ENCODE assay signal across 8 cellular contexts in genomic region chr9:35748858-35749514, GRCh38. TPM values are rescaled to one million over a fixed set of nuclear protein-coding genes. Genes with fewer than 3 reads are reported as not detected.
DNase-seq lines count a peak whose midpoint lies in the region; ATAC-seq and TF ChIP-seq lines count a peak whose summit lies in the region.

TSS of gene GBA2 (minus strand) at chr9:35749228. CDS start at chr9:35748704, 524 bp downstream.
TSS of gene RGP1 (plus strand) at chr9:35749287. CDS start at chr9:35749756, 469 bp downstream.

- TF ChIP-seq CTCF in upper lobe of left lung (IDR thresholded peaks at IDR 0.05) = peak in 2 of 6 experiments; percentile 13 to 33

- ATAC-seq in GM21825 (IDR thresholded peaks at IDR 0.05; ENCODE audit: unreplicated experiment) (peak; percentile 73), upper lobe of left lung (ENCODE audit: low FRiP score in 2 of 2) (peak; percentile 91 to 96)
- ATAC-seq in activated naive CD4-positive, alpha-beta T cell treated with anti-CD3 and anti-CD28 coated beads, Interleukin-2, amount 50 U/mL, for 72 hours = peak; percentile 85 to 90

- peak within 1 kb of the TSS; percentile 93 for H3K18ac ChIP-seq in neuronal stem cell (ENCODE audit: low read length)

- H3K36me3 ChIP-seq in KOPT-K1 (ENCODE audit: insufficient read depth, low read length) (peaks cover 22% of the 10 kb centered on the region), neuronal stem cell (replicated peaks in 1 of 2; ENCODE audit: control insufficient read depth in 2 of 2, insufficient read depth in 2 of 2, low read length in 2 of 2) (peaks cover 42 to 70% of the 10 kb centered on the region in 2 donors), upper lobe of left lung (peaks cover 21 to 48% (median 41%) of the 10 kb centered on the region in 4 donors)

- no peaks in the 10 kb centered on the region for H3K9me3 Mint-ChIP-seq in activated naive CD4-positive, alpha-beta T cell treated with anti-CD3 and anti-CD28 coated beads, Interleukin-2, amount 50 U/mL, for 72 hours

- peak within 1 kb of the TSS; percentile 95 for H3K9ac ChIP-seq in neuronal stem cell (ENCODE audit: low read depth, low read length, poor library complexity)

- no peak within 1 kb of the TSS for H3K14ac ChIP-seq in neuronal stem cell (ENCODE audit: low read length)

- TF ChIP-seq EP300 in upper lobe of left lung (IDR thresholded peaks at IDR 0.05) = peak in 1 of 4 donors; percentile 36

- H3K9me3 ChIP-seq in KOPT-K1 (ENCODE audit: insufficient read depth, low read length, poor library complexity, severe bottlenecking) (no peaks in the 10 kb centered on the region), neuronal stem cell (replicated peaks in 1 of 2; ENCODE audit: control insufficient read depth in 2 of 2, insufficient read depth in 1 of 2, low read depth in 1 of 2, low read length in 2 of 2) (no peaks in the 10 kb centered on the region), upper lobe of left lung (no peaks in the 10 kb centered on the region)

- no peak within 1 kb of the TSS for H4K91ac ChIP-seq in neuronal stem cell (ENCODE audit: low read depth, low read length, poor library complexity)

- TF ChIP-seq POLR2A in upper lobe of left lung (IDR thresholded peaks at IDR 0.05) = peak in 3 of 4 donors; percentile 47 to 81 (median 81)

- peaks cover 5% of the 10 kb centered on the region for H3K79me1 ChIP-seq in neuronal stem cell (ENCODE audit: low read depth, low read length)

- WGBS in neuronal stem cell (ENCODE audit: extremely low coverage in 2 of 2, insufficient read length in 2 of 2, insufficient replicate concordance in 1 of 2), 2 donors = no CpG with 5 or more reads among the region's 69 CpGs
- 0% methylated on average over 10 of the region's 69 CpGs; no CpG with 5 or more reads in 1 of the 2 donors for WGBS in upper lobe of left lung, 2 donors

- H3K27ac ChIP-seq in KOPT-K1 (ENCODE audit: low read depth, low read length, poor library complexity, severe bottlenecking) (peak within 1 kb of the TSS; percentile 59), neuronal stem cell (replicated peaks; ENCODE audit: low read length) (peak within 1 kb of the TSS; percentile 42), upper lobe of left lung (peak within 1 kb of the TSS; percentile 90 to 97 (median 94))

- peak within 1 kb of the TSS; percentile 85 to 87 for H3K27ac Mint-ChIP-seq in activated naive CD4-positive, alpha-beta T cell treated with anti-CD3 and anti-CD28 coated beads, Interleukin-2, amount 50 U/mL, for 72 hours

- peaks cover 12 to 23% of the 10 kb centered on the region in 2 donors for H3K36me3 Mint-ChIP-seq in activated naive CD4-positive, alpha-beta T cell treated with anti-CD3 and anti-CD28 coated beads, Interleukin-2, amount 50 U/mL, for 72 hours

- H2BK12ac ChIP-seq in neuronal stem cell (ENCODE audit: low read length) = no peak within 1 kb of the TSS

- peak within 1 kb of the TSS; percentile 87 to 96 for H3K4me3 ChIP-seq in neuronal stem cell (ENCODE audit: low read length in 2 of 2)
- H3K4me3 ChIP-seq in upper lobe of left lung = peak within 1 kb of the TSS; percentile 76 to 90 (median 88)

- peak within 1 kb of the TSS; percentile 93 for H3K4me2 ChIP-seq in neuronal stem cell (ENCODE audit: insufficient read depth, low read length, poor library complexity, severe bottlenecking)

- peak within 1 kb of the TSS; percentile 45 for H2BK15ac ChIP-seq in neuronal stem cell (ENCODE audit: low read length)

- H2BK5ac ChIP-seq in neuronal stem cell (ENCODE audit: low read length) = peak within 1 kb of the TSS; percentile 58

- no peak within 1 kb of the TSS for H4K8ac ChIP-seq in neuronal stem cell (ENCODE audit: low read depth, low read length)

- no peak within 1 kb of the TSS for H2BK120ac ChIP-seq in neuronal stem cell (ENCODE audit: low read depth, low read length)

- DNase-seq in EL (peak; percentile 74), SK-N-DZ (ENCODE audit: low spot score) (peak; percentile 66), globus pallidus (ENCODE audit: low spot score) (peak; percentile 77), neuronal stem cell (ENCODE audit: low spot score) (peak; percentile 67), upper lobe of left lung (peak; percentile 87 to 96)
- DNase-seq in activated naive CD4-positive, alpha-beta T cell treated with anti-CD3 and anti-CD28 coated beads, Interleukin-2, amount 50 U/mL, for 72 hours (ENCODE audit: low spot score in 2 of 2) = peak; percentile 78 to 80

- peak within 1 kb of the TSS; percentile 52 for H3K23ac ChIP-seq in neuronal stem cell (ENCODE audit: low read depth, low read length, poor library complexity)

- peak within 1 kb of the TSS; percentile 96 for H2AFZ ChIP-seq in neuronal stem cell (ENCODE audit: low read length)

- H3K27me3 ChIP-seq in neuronal stem cell (ENCODE audit: control insufficient read depth in 3 of 3, insufficient read depth in 3 of 3, low read depth in 1 of 3, low read length in 3 of 3) (no peaks in the 10 kb centered on the region), upper lobe of left lung (no peaks in the 10 kb centered on the region)

- H3K4ac ChIP-seq in neuronal stem cell (ENCODE audit: low read length) = no peak within 1 kb of the TSS

- H2AK5ac ChIP-seq in neuronal stem cell (ENCODE audit: low read depth, low read length) = peak within 1 kb of the TSS; percentile 76

- H3K4me1 ChIP-seq in neuronal stem cell (ENCODE audit: control insufficient read depth in 2 of 2, insufficient read depth in 1 of 2, low read depth in 1 of 2, low read length in 2 of 2) (peaks cover 19 to 23% of the 10 kb centered on the region in 2 donors), upper lobe of left lung (peaks cover 32 to 60% (median 42%) of the 10 kb centered on the region in 4 donors)

RNA-seq across cellular contexts. Expression of gene GBA2, which starts in this region (rescaled TPM):
- 53.5 and 62.8 TPM in 2 replicates for polyA plus RNA-seq in SK-N-DZ (2014; cell fraction: cytosol; rRNA removed)
- 357 and 473 TPM in 2 replicates for polyA plus RNA-seq in SK-N-DZ (2014; cell fraction: nucleus; rRNA removed)
- total RNA-seq in activated naive CD4-positive, alpha-beta T cell treated with anti-CD3 and anti-CD28 coated beads, Interleukin-2, amount 50 U/mL, for 72 hours = 10 to 100 TPM; 23.4 to 57.6 TPM
- 52.1 TPM for polyA plus RNA-seq in neuronal stem cell (2013, experiment 1 of 2)
- 51.9 TPM for polyA plus RNA-seq in neuronal stem cell (2013, experiment 2 of 2)
- total RNA-seq in upper lobe of left lung = 100 to 1,000 TPM in 1 of 6 donors, 10 to 100 TPM in 5; 60.4 to 189 (median 77.0) TPM

RNA-seq across cellular contexts. Expression of gene RGP1, which starts in this region (rescaled TPM):
- 11.0 and 12.5 TPM in 2 replicates for polyA plus RNA-seq in SK-N-DZ (2014; cell fraction: cytosol; rRNA removed)
- polyA plus RNA-seq in SK-N-DZ (2014; cell fraction: nucleus; rRNA removed) = 14.0 and 18.3 TPM in 2 replicates
- total RNA-seq in activated naive CD4-positive, alpha-beta T cell treated with anti-CD3 and anti-CD28 coated beads, Interleukin-2, amount 50 U/mL, for 72 hours = 10 to 100 TPM; 18.4 to 35.1 TPM
- polyA plus RNA-seq in neuronal stem cell (2013, experiment 1 of 2) = 12.1 TPM
- 12.7 TPM for polyA plus RNA-seq in neuronal stem cell (2013, experiment 2 of 2)
- total RNA-seq in upper lobe of left lung = 10 to 100 TPM; 20.1 to 34.4 (median 23.5) TPM

Comparison
In these comparisons a context has a peak if more than half of its experiments do, and no peak if none do; other contexts are left out.
1. Peak in every context shown above with its lines: DNase-seq, ATAC-seq, H3K4me3 ChIP-seq and H3K27ac ChIP-seq.
2. H3K27ac ChIP-seq: peak in every context shown above with its lines; median percentile 94 in upper lobe of left lung; 59 in KOPT-K1; 42 in neuronal stem cell.